ENCODE assay signal across 8 cellular contexts in genomic region chr9:133334888-133335287, GRCh38. TPM values are rescaled to one million over a fixed set of nuclear protein-coding genes. Genes with fewer than 3 reads are reported as not detected.
DNase-seq lines count a peak whose midpoint lies in the region; ATAC-seq and TF ChIP-seq lines count a peak whose summit lies in the region.
"Not testable (repeated sequence)": the region's sequence is repeated elsewhere in the genome, so short reads cannot be mapped to it uniquely, and the experiment has no call there.

No MANE protein-coding gene starts in this region.

- H3K36me3 Mint-ChIP-seq in CD14-positive monocyte (peaks cover 56 to 79% of the 10 kb centered on the region in 2 donors), immature natural killer cell (peaks cover 11 to 33% (median 12%) of the 10 kb centered on the region in 3 donors)
- not testable (repeated sequence) for H3K36me3 Mint-ChIP-seq in IgD-negative memory B cell; T-helper 17 cell (ENCODE audit: low read depth)
- H3K36me3 Mint-ChIP-seq in activated naive CD8-positive, alpha-beta T cell treated with anti-CD3 and anti-CD28 coated beads, Interleukin-2, amount 10 ng/mL, durations not matched to agents 7 days and 5 days: peaks cover 28% of the 10 kb centered on the region

- peaks cover 16% of the 10 kb centered on the region for H3K36me3 ChIP-seq in endocrine pancreas (ENCODE audit: control insufficient read depth, insufficient read depth, low read length)
- peaks cover 53% of the 10 kb centered on the region for H3K36me3 ChIP-seq in neuron (ENCODE audit: insufficient read depth, low read length)
- peaks cover 47 to 64% (median 58%) of the 10 kb centered on the region in 4 donors for H3K36me3 ChIP-seq in stomach

- H3K4me1 Mint-ChIP-seq in CD14-positive monocyte: peaks cover 46% of the 10 kb centered on the region
- peaks cover 17 to 25% (median 21%) of the 10 kb centered on the region in 3 donors for H3K4me1 Mint-ChIP-seq in IgD-negative memory B cell
- peaks cover 23% of the 10 kb centered on the region for H3K4me1 Mint-ChIP-seq in T-helper 17 cell
- H3K4me1 Mint-ChIP-seq in activated naive CD8-positive, alpha-beta T cell treated with anti-CD3 and anti-CD28 coated beads, Interleukin-2, amount 10 ng/mL, durations not matched to agents 7 days and 5 days: peaks cover 25% of the 10 kb centered on the region
- peaks cover 47 to 51% of the 10 kb centered on the region in 2 donors for H3K4me1 Mint-ChIP-seq in immature natural killer cell

- not testable (repeated sequence) for TF ChIP-seq CTCF in CD14-positive monocyte (IDR thresholded peaks at IDR 0.05); stomach (IDR thresholded peaks at IDR 0.05)

- 57 to 65% (median 57%) methylated on average over 11 of the region's 11 CpGs for WGBS in stomach, 5 donors

- TF ChIP-seq POLR2A in stomach (IDR thresholded peaks at IDR 0.05): not testable (repeated sequence)

- ATAC-seq in T-helper 17 cell; activated naive CD8-positive, alpha-beta T cell treated with anti-CD3 and anti-CD28 coated beads, Interleukin-2, amount 10 ng/mL, durations not matched to agents 7 days and 5 days (ENCODE audit: low read depth): not testable (repeated sequence)

- H3K4me3 Mint-ChIP-seq in CD14-positive monocyte: peak overlapping the region; percentile 95 to 98
- H3K4me3 Mint-ChIP-seq in IgD-negative memory B cell: peak overlapping the region; percentile 97 to 99 (median 98)
- H3K4me3 Mint-ChIP-seq in T-helper 17 cell: peak overlapping the region; percentile 96
- peak overlapping the region; percentile 94 for H3K4me3 Mint-ChIP-seq in activated naive CD8-positive, alpha-beta T cell treated with anti-CD3 and anti-CD28 coated beads, Interleukin-2, amount 10 ng/mL, durations not matched to agents 7 days and 5 days
- peak overlapping the region; percentile 96 to 97 (median 96) for H3K4me3 Mint-ChIP-seq in immature natural killer cell

- H3K27me3 Mint-ChIP-seq in CD14-positive monocyte (ENCODE audit: low read depth in 3 of 3); IgD-negative memory B cell; T-helper 17 cell; activated naive CD8-positive, alpha-beta T cell treated with anti-CD3 and anti-CD28 coated beads, Interleukin-2, amount 10 ng/mL, durations not matched to agents 7 days and 5 days; immature natural killer cell (ENCODE audit: low read depth in 3 of 3): not testable (repeated sequence)

- H3K27ac ChIP-seq in stomach: peak overlapping the region in 2 of 5 donors; percentile 11 to 81

- H3K27ac Mint-ChIP-seq in CD14-positive monocyte (peak overlapping the region in 3 of 7 donors; percentile 33 to 95 (median 57)), IgD-negative memory B cell (peak overlapping the region in 2 of 3 donors; percentile 80 to 89), immature natural killer cell (peak overlapping the region; percentile 92 to 96 (median 94))
- not testable (repeated sequence) for H3K27ac Mint-ChIP-seq in T-helper 17 cell
- H3K27ac Mint-ChIP-seq in activated naive CD8-positive, alpha-beta T cell treated with anti-CD3 and anti-CD28 coated beads, Interleukin-2, amount 10 ng/mL, durations not matched to agents 7 days and 5 days: peak overlapping the region; percentile 95

- not testable (repeated sequence) for H2AFZ ChIP-seq in neuron (ENCODE audit: low read depth, low read length)

- H3K9ac ChIP-seq in endocrine pancreas (ENCODE audit: control insufficient read depth, insufficient read depth, low read length): not testable (repeated sequence)

- POLR2A ChIA-PET in activated naive CD8-positive, alpha-beta T cell treated with anti-CD3 and anti-CD28 coated beads, Interleukin-2, amount 10 ng/mL, durations not matched to agents 7 days and 5 days (lab: Charles Lee): interaction anchor here (1.6 to 3.2 kb wide), 4 partner anchors 13 to 42 kb away, joined by 4 to 19 read pairs (median 7); partner anchors contain the start of genes MED22, RPL7A, STKLD1 and SURF1

- DNase-seq in CD14-positive monocyte (ENCODE audit: low spot score); T-helper 17 cell; immature natural killer cell; stomach: not testable (repeated sequence)
- DNase-seq in activated naive CD8-positive, alpha-beta T cell treated with anti-CD3 and anti-CD28 coated beads, Interleukin-2, amount 10 ng/mL, durations not matched to agents 7 days and 5 days: peak; percentile 15

- not testable (repeated sequence) for H3K9me3 ChIP-seq in T-helper 17 cell (ENCODE audit: control insufficient read depth, low read length, poor library complexity, severe bottlenecking); endocrine pancreas (ENCODE audit: control insufficient read depth, low read length); neuron (ENCODE audit: low read length); stomach

- H3K4me1 ChIP-seq in endocrine pancreas (ENCODE audit: control insufficient read depth, insufficient read depth, low read length): not testable (repeated sequence)
- H3K4me1 ChIP-seq in neuron (ENCODE audit: insufficient read depth, low read length): peaks cover 15% of the 10 kb centered on the region
- peaks cover 21 to 38% (median 33%) of the 10 kb centered on the region in 4 donors for H3K4me1 ChIP-seq in stomach

- not testable (repeated sequence) for H3K9me3 Mint-ChIP-seq in CD14-positive monocyte; IgD-negative memory B cell; activated naive CD8-positive, alpha-beta T cell treated with anti-CD3 and anti-CD28 coated beads, Interleukin-2, amount 10 ng/mL, durations not matched to agents 7 days and 5 days; immature natural killer cell

- H3K4me3 ChIP-seq in endocrine pancreas (ENCODE audit: control insufficient read depth, insufficient read depth, low read length) (peak overlapping the region; percentile 66), neuron (ENCODE audit: low read length) (peak overlapping the region; percentile 70), stomach (peak overlapping the region; percentile 67 to 94 (median 83))

- not testable (repeated sequence) for H3K27me3 ChIP-seq in endocrine pancreas (ENCODE audit: control insufficient read depth, insufficient read depth, low read length); neuron (ENCODE audit: insufficient read depth, low read length); stomach

- not testable (repeated sequence) for TF ChIP-seq EP300 in stomach (IDR thresholded peaks at IDR 0.05)

- intact Hi-C loops in CD14-positive monocyte (cut with micrococcal nuclease): loop anchor here (5.0 to 10.0 kb wide), 4 partner anchors 82 to 692 kb away; partner anchors contain the start of genes BRD3OS (in 1 of the 2), REXO4 (in 1 of the 2) and TSC1 (in 1 of the 2)
- intact Hi-C loops in stomach (cut with DNase I; ENCODE audit: low total_unique reads): not testable (repeated sequence)

RNA-seq across cellular contexts. Expression of gene SURF6, which starts 1.1 kb away (rescaled TPM):
- polyA plus RNA-seq in CD14-positive monocyte (1 to 10 TPM in 1 of 2 donors, under 1 TPM in 1; 0.75 to 2.9 TPM), IgD-negative memory B cell (13.4 TPM), immature natural killer cell (10 to 100 TPM in 1 of 3 donors, 1 to 10 TPM in 2; 3.0 to 15.5 (median 5.7) TPM), stomach (10 to 100 TPM; 13.0 to 14.8 (median 13.4) TPM)
- total RNA-seq in T-helper 17 cell (10 to 100 TPM; 13.6 to 14.0 TPM), stomach (100 to 1,000 TPM in 1 of 5 donors, 10 to 100 TPM in 3, 1 to 10 TPM in 1; 2.9 to 138 (median 20.1) TPM)
- total RNA-seq in activated naive CD8-positive, alpha-beta T cell treated with anti-CD3 and anti-CD28 coated beads, Interleukin-2, amount 10 ng/mL, durations not matched to agents 7 days and 5 days: 10 to 100 TPM; 20.5 to 21.0 TPM

RNA-seq across cellular contexts. Expression of gene MED22, which starts 13.0 kb away (rescaled TPM):
- polyA plus RNA-seq in CD14-positive monocyte (1 to 10 TPM; 6.8 to 9.6 TPM), IgD-negative memory B cell (26.7 TPM), immature natural killer cell (10 to 100 TPM in 1 of 3 donors, 1 to 10 TPM in 2; 5.2 to 27.4 (median 7.0) TPM), stomach (10 to 100 TPM; 11.4 to 18.3 (median 12.7) TPM)
- total RNA-seq in T-helper 17 cell (10 to 100 TPM; 23.4 to 23.6 TPM), stomach (10 to 100 TPM in 4 of 5 donors, 1 to 10 TPM in 1; 4.7 to 27.7 (median 25.8) TPM)
- total RNA-seq in activated naive CD8-positive, alpha-beta T cell treated with anti-CD3 and anti-CD28 coated beads, Interleukin-2, amount 10 ng/mL, durations not matched to agents 7 days and 5 days: 10 to 100 TPM; 27.8 to 35.5 TPM

RNA-seq across cellular contexts. Expression of gene RPL7A, which starts 13.1 kb away (rescaled TPM):
- polyA plus RNA-seq in CD14-positive monocyte: 100 to 1,000 TPM; 390 to 437 TPM
- 1,229 TPM for polyA plus RNA-seq in IgD-negative memory B cell
- 1,000 to 10,000 TPM; 2,417 to 2,552 TPM for total RNA-seq in T-helper 17 cell
- 1,000 to 10,000 TPM; 1,843 to 1,855 TPM for total RNA-seq in activated naive CD8-positive, alpha-beta T cell treated with anti-CD3 and anti-CD28 coated beads, Interleukin-2, amount 10 ng/mL, durations not matched to agents 7 days and 5 days
- 100 to 1,000 TPM; 459 to 791 (median 622) TPM for polyA plus RNA-seq in immature natural killer cell
- 1,000 to 10,000 TPM in 4 of 5 donors, 100 to 1,000 TPM in 1; 809 to 1,438 (median 1,206) TPM for total RNA-seq in stomach
- 1,000 to 10,000 TPM; 3,101 to 4,243 (median 3,368) TPM for polyA plus RNA-seq in stomach

RNA-seq across cellular contexts. Expression of gene SURF1, which starts 21.4 kb away (rescaled TPM):
- 100 to 1,000 TPM in 1 of 2 donors, 10 to 100 TPM in 1; 98.4 to 140 TPM for polyA plus RNA-seq in CD14-positive monocyte
- 114 TPM for polyA plus RNA-seq in IgD-negative memory B cell
- total RNA-seq in T-helper 17 cell: 10 to 100 TPM; 34.9 to 46.9 TPM
- total RNA-seq in activated naive CD8-positive, alpha-beta T cell treated with anti-CD3 and anti-CD28 coated beads, Interleukin-2, amount 10 ng/mL, durations not matched to agents 7 days and 5 days: 10 to 100 TPM; 40.6 to 41.9 TPM
- 100 to 1,000 TPM; 104 to 153 (median 131) TPM for polyA plus RNA-seq in immature natural killer cell
- 10 to 100 TPM in 3 of 5 donors, 1 to 10 TPM in 2; 1.7 to 46.9 (median 22.6) TPM for total RNA-seq in stomach
- 100 to 1,000 TPM in 1 of 3 donors, 10 to 100 TPM in 2; 92.5 to 118 (median 95.5) TPM for polyA plus RNA-seq in stomach

RNA-seq across cellular contexts. Expression of gene SURF2, which starts 21.5 kb away (rescaled TPM):
- polyA plus RNA-seq in CD14-positive monocyte (10 to 100 TPM; 17.5 to 24.7 TPM), IgD-negative memory B cell (34.7 TPM), immature natural killer cell (10 to 100 TPM; 30.2 to 36.9 (median 34.5) TPM), stomach (10 to 100 TPM; 45.4 to 54.4 (median 47.1) TPM)
- total RNA-seq in T-helper 17 cell (10 to 100 TPM; 14.1 to 16.0 TPM), stomach (10 to 100 TPM in 2 of 5 donors, 1 to 10 TPM in 3; 1.8 to 75.3 (median 7.1) TPM)
- 10 to 100 TPM; 16.2 to 17.0 TPM for total RNA-seq in activated naive CD8-positive, alpha-beta T cell treated with anti-CD3 and anti-CD28 coated beads, Interleukin-2, amount 10 ng/mL, durations not matched to agents 7 days and 5 days
